ENCODE assay signal across 20 cellular contexts in genomic region chr2:222514901-222515300, GRCh38.
"Had no signal": no experiment of that assay in that cellular context is flagged by ENCODE, and none has a peak within 500 bp of the region (broad histone marks: within the 10 kb centered on the region; RNA-seq: fewer than 3 reads in every experiment).

No MANE protein-coding gene starts in this region.

- H3K79me2 ChIP-seq: hepatocyte had no signal

- H3K27ac ChIP-seq: colonic mucosa, esophagus muscularis mucosa, foreskin keratinocyte, gastroesophageal sphincter, heart left ventricle, hepatocyte, left lung, lower lobe of right lung had no signal

- H3K36me3 Mint-ChIP-seq: immature natural killer cell, mesothelial cell of epicardium had no signal

- H3K27ac Mint-ChIP-seq: dendritic cell treated with granulocyte-macrophage colony-stimulating factor and Interleukin-4, amounts not matched to agents 40 ng/mL and 50 ng/mL, for 4 days; immature natural killer cell; mesothelial cell of epicardium had no signal

- H3K9me3 ChIP-seq: colonic mucosa, esophagus muscularis mucosa, gastroesophageal sphincter, left lung, lower lobe of right lung, mucosa of descending colon had no signal

- ATAC-seq: foreskin keratinocyte, gastroesophageal sphincter, heart left ventricle, left cardiac atrium, left lung, left ventricle myocardium superior, lower lobe of right lung, mucosa of descending colon had no signal

- H3K36me3 ChIP-seq: colonic mucosa, esophagus muscularis mucosa, gastroesophageal sphincter, heart left ventricle, left lung, lower lobe of right lung had no signal

- H3K4me3 ChIP-seq: colonic mucosa, esophagus muscularis mucosa, gastroesophageal sphincter, heart left ventricle, hepatocyte, left lung, lower lobe of right lung, mucosa of descending colon had no signal

- H3K4me1 ChIP-seq: colonic mucosa, foreskin keratinocyte had no signal

- H3K9me3 Mint-ChIP-seq: dendritic cell treated with granulocyte-macrophage colony-stimulating factor and Interleukin-4, amounts not matched to agents 40 ng/mL and 50 ng/mL, for 4 days had no signal

- H3K27me3 ChIP-seq: colonic mucosa, esophagus muscularis mucosa, gastroesophageal sphincter, heart left ventricle, hepatocyte, left lung had no signal

- H2AFZ ChIP-seq: hepatocyte had no signal

- H3K4me2 ChIP-seq: hepatocyte had no signal

- H3K4me3 Mint-ChIP-seq: dendritic cell treated with granulocyte-macrophage colony-stimulating factor and Interleukin-4, amounts not matched to agents 40 ng/mL and 50 ng/mL, for 4 days; immature natural killer cell; mesothelial cell of epicardium had no signal

- DNase-seq: colonic mucosa; cortex of kidney; effector CD8-positive, alpha-beta T cell; foreskin keratinocyte; heart left ventricle; hypothalamus; immature natural killer cell; islet precursor cell; kidney; left cardiac atrium; left lung; left ventricle myocardium superior; lower lobe of right lung; mesenchymal stem cell; mucosa of descending colon had no signal

- H3K4me1 Mint-ChIP-seq: immature natural killer cell had no signal
